8 cellular contexts compared by ENCODE assay signal in genomic region chr16:76535-77272, GRCh38. TPM values are rescaled to one million over a fixed set of nuclear protein-coding genes. Genes with fewer than 3 reads are reported as not detected.
DNase-seq lines count a peak whose midpoint lies in the region; ATAC-seq and TF ChIP-seq lines count a peak whose summit lies in the region.

No MANE protein-coding gene starts in this region.

- DNase-seq in activated CD4-positive, alpha-beta T cell treated with anti-CD3 and anti-CD28 coated beads for 48 hours, result peak; percentile 28
- DNase-seq in activated CD4-positive, alpha-beta T cell treated with anti-CD3 and anti-CD28 coated beads, Interleukin-2, amount 50 U/mL, for 48 hours, result no peak
- DNase-seq in lung microvascular endothelial cell (ENCODE audit: low read depth in 2 of 2) (peak; percentile 74 to 87), ureter (ENCODE audit: low spot score) (peak; percentile 77)
- no peak for DNase-seq in stimulated activated CD4-positive, alpha-beta T cell treated with anti-CD3 and anti-CD28 coated beads, Interleukin-1b, Interleukin-23, amount 100 ng/mL, for 48 hours

- H3K36me3 ChIP-seq in OCI-LY1 (ENCODE audit: insufficient read depth, low read length), result peaks cover 7% of the 10 kb centered on the region; the same call in 1 of the 2 replicates

- no peaks in the 10 kb centered on the region for H3K9me2 ChIP-seq in OCI-LY1 (ENCODE audit: low read depth, low read length)

- H3K4me1 ChIP-seq in OCI-LY1 (ENCODE audit: insufficient read depth, low read length, severe bottlenecking), result peaks cover 22% of the 10 kb centered on the region

- H3K4me3 ChIP-seq in OCI-LY1 (ENCODE audit: low read depth, low read length, poor library complexity, severe bottlenecking), result peak overlapping the region; percentile 93

- H3K79me2 ChIP-seq in OCI-LY1 (ENCODE audit: insufficient read depth, low read length), result no peaks in the 10 kb centered on the region

- H3K9me3 ChIP-seq in OCI-LY1 (ENCODE audit: low read length), result no peaks in the 10 kb centered on the region

- H3F3A ChIP-seq in OCI-LY1 (ENCODE audit: insufficient read depth, low read length), result no peaks in the 10 kb centered on the region

- H3K4me2 ChIP-seq in OCI-LY1 (ENCODE audit: low read length), result peak overlapping the region; percentile 86

- peak overlapping the region; percentile 95; the same call in 1 of the 2 replicates for H3K9ac ChIP-seq in OCI-LY1 (ENCODE audit: low read length)

- H3K27me3 ChIP-seq in OCI-LY1 (ENCODE audit: insufficient read depth, low read length), result peaks cover 6% of the 10 kb centered on the region; the same call in 1 of the 2 replicates

- no peak for ATAC-seq in GM18909 (IDR thresholded peaks at IDR 0.05; ENCODE audit: poor library complexity, unreplicated experiment)

- H4K20me1 ChIP-seq in OCI-LY1 (ENCODE audit: insufficient read depth, low read length), result no peaks in the 10 kb centered on the region

- no peak overlapping the region for H2AFZ ChIP-seq in OCI-LY1 (ENCODE audit: low read length)

- H3K27ac ChIP-seq in OCI-LY1 (ENCODE audit: low read depth, low read length, poor library complexity, severe bottlenecking) (no peak overlapping the region), cingulate gyrus (ENCODE audit: low read depth, low read length) (peak overlapping the region; percentile 89)

- TF ChIP-seq CTCF in OCI-LY1 (IDR thresholded peaks at IDR 0.05; ENCODE audit: low read length), result no peak

RNA-seq across cellular contexts. Expression of gene MPG, which starts 1.3 kb away (rescaled TPM):
- 186 and 202 TPM in 2 replicates for total RNA-seq in lung microvascular endothelial cell
- 38.2 TPM for total RNA-seq in ureter

RNA-seq across cellular contexts. Expression of gene RHBDF1, which starts 4.3 kb away (rescaled TPM):
- total RNA-seq in lung microvascular endothelial cell, result 12.6 and 24.8 TPM in 2 replicates
- total RNA-seq in ureter, result 49.0 TPM

RNA-seq across cellular contexts. Expression of gene SNRNP25, which starts 23.1 kb away (rescaled TPM):
- total RNA-seq in lung microvascular endothelial cell, result 14.1 and 25.7 TPM in 2 replicates
- 16.8 TPM for total RNA-seq in ureter

RNA-seq across cellular contexts. Expression of gene POLR3K, which starts 23.3 kb away (rescaled TPM):
- total RNA-seq in lung microvascular endothelial cell (4.6 and 5.2 TPM in 2 replicates), ureter (14.9 TPM)

Comparison
In these comparisons a context has a peak if more than half of its experiments do, and no peak if none do; other contexts are left out.
1. DNase-seq: peak in activated CD4-positive, alpha-beta T cell treated with anti-CD3 and anti-CD28 coated beads for 48 hours (single experiment), lung microvascular endothelial cell (2 of 2) and ureter (single experiment); none in activated CD4-positive, alpha-beta T cell treated with anti-CD3 and anti-CD28 coated beads, Interleukin-2, amount 50 U/mL, for 48 hours (0 of 2) and stimulated activated CD4-positive, alpha-beta T cell treated with anti-CD3 and anti-CD28 coated beads, Interleukin-1b, Interleukin-23, amount 100 ng/mL, for 48 hours (single experiment).